In genomic region chr18:50044402-50044801, GRCh38 we compare ENCODE assay signal across 23 cellular contexts.
DNase-seq lines count a peak whose midpoint lies in the region; ATAC-seq, FAIRE-seq and TF ChIP-seq lines count a peak whose summit lies in the region.
"Had no signal": no experiment of that assay in that cellular context is flagged by ENCODE, and none has a peak within 500 bp of the region (broad histone marks: within the 10 kb centered on the region; RNA-seq: fewer than 3 reads in every experiment).

No MANE protein-coding gene starts in this region.

- peak in 2 of 3 experiments; percentile 11 to 31; a peak in 2 of 4 replicates for TF ChIP-seq CTCF in H1 (IDR thresholded peaks at IDR 0.05; ENCODE audit: control extremely low read depth in 1 of 3, insufficient read depth in 1 of 3, low read depth in 1 of 3, low read length in 3 of 3)
- peak; percentile 25 for TF ChIP-seq CTCF in neural progenitor cell (IDR thresholded peaks at IDR 0.05)
- TF ChIP-seq CTCF in CD14-positive monocyte (IDR thresholded peaks at IDR 0.05), result no peak

- H3K4ac ChIP-seq in H1 (replicated peaks; ENCODE audit: insufficient read length, low read depth, low read length), result no peak overlapping the region

- CTCF ChIA-PET in H1 (lab: Charles Lee; ENCODE audit: partially characterized antibody), result interaction anchor here (0.7 to 2.6 kb wide), 17 partner anchors 10 to 1002 kb away, joined by 3 to 8 read pairs (median 4); no protein-coding TSS in a partner anchor

- H2AFZ ChIP-seq in H1 (ENCODE audit: low read length), result no peak overlapping the region
- peak overlapping the region; percentile 15 for H2AFZ ChIP-seq in neural progenitor cell (replicated peaks)

- H3K4me1 ChIP-seq in H1 (replicated peaks in 1 of 4; ENCODE audit: control insufficient read depth in 3 of 4, insufficient read depth in 4 of 4, low read length in 3 of 4) (no peaks in the 10 kb centered on the region; a peak in 1 of 7 replicates), neural progenitor cell (peaks cover 10% of the 10 kb centered on the region)
- H3K4me1 ChIP-seq: colonic mucosa had no signal

- H3K4me3 ChIP-seq in H1 (ENCODE audit: extremely low read depth in 1 of 4, insufficient read depth in 2 of 4, low read depth in 3 of 4, low read length in 4 of 4) (no peak overlapping the region), neural progenitor cell (no peak overlapping the region)
- H3K4me3 ChIP-seq: colonic mucosa had no signal

- H3K27ac ChIP-seq in H1 (ENCODE audit: low read depth, low read length) (no peak overlapping the region), neural progenitor cell (no peak overlapping the region)
- H3K27ac ChIP-seq: C4-2B, colonic mucosa, epithelial cell of prostate had no signal

- H3K36me3 Mint-ChIP-seq in neural progenitor cell, result no peaks in the 10 kb centered on the region
- H3K36me3 Mint-ChIP-seq in CD14-positive monocyte, result no peaks in the 10 kb centered on the region
- H3K36me3 Mint-ChIP-seq: activated CD8-positive, alpha-beta memory T cell treated with anti-CD3 and anti-CD28 coated beads, Interleukin-2, amount 10 ng/mL, durations not matched to agents 7 days and 5 days had no signal

- POLR2A ChIA-PET in H1 (lab: Charles Lee; ENCODE audit: partially characterized antibody), result interaction anchor here (1.6 kb wide), 1 partner anchor 12 kb away, joined by 3 read pairs; no protein-coding TSS in a partner anchor

- no peak overlapping the region for H2AK5ac ChIP-seq in H1 (ENCODE audit: low read depth, low read length)

- H3K9me3 Mint-ChIP-seq in neural progenitor cell (no peaks in the 10 kb centered on the region), CD14-positive monocyte (peaks cover 0 to 2% (median 0%) of the 10 kb centered on the region in 7 donors)
- H3K9me3 Mint-ChIP-seq: nephron progenitor cell; stimulated activated naive CD8-positive, alpha-beta T cell treated with anti-CD3 and anti-CD28 coated beads, Interleukin-15, amount 100 ng/mL, for 72 hours; T-helper 1 cell treated with Interleukin-12 subunit alpha and Interleukin-12 subunit beta and Interleukin-4 antibody, amounts not matched to agents 30 μg/mL and 1 μg/mL, for 36 hours had no signal

- no peak overlapping the region for H2BK120ac ChIP-seq in H1 (replicated peaks; ENCODE audit: low read depth, low read length)

- H2BK12ac ChIP-seq in H1 (ENCODE audit: low read depth, low read length), result no peak overlapping the region

- H4K20me1 ChIP-seq in H1 (replicated peaks in 1 of 2; ENCODE audit: control insufficient read depth in 1 of 2, insufficient read depth in 2 of 2, low read length in 2 of 2) (no peaks in the 10 kb centered on the region), neural progenitor cell (ENCODE audit: low read depth) (no peaks in the 10 kb centered on the region)

- peaks cover 8% of the 10 kb centered on the region for H3F3A ChIP-seq in neural progenitor cell (ENCODE audit: low read depth)

- no peaks in the 10 kb centered on the region; the same call in 1 of the 2 replicates for H3K79me1 ChIP-seq in H1 (ENCODE audit: low read depth, low read length)

- H2BK20ac ChIP-seq in H1 (ENCODE audit: low read length), result no peak overlapping the region

- H3K9me3 ChIP-seq in H1 (ENCODE audit: insufficient read depth in 2 of 2, low read depth in 1 of 2, low read length in 1 of 2) (no peaks in the 10 kb centered on the region), neural progenitor cell (ENCODE audit: low read depth) (no peaks in the 10 kb centered on the region)
- H3K9me3 ChIP-seq: colonic mucosa had no signal

- H3K27ac Mint-ChIP-seq in neural progenitor cell, result no peak overlapping the region
- H3K27ac Mint-ChIP-seq in CD14-positive monocyte, result no peak overlapping the region
- H3K27ac Mint-ChIP-seq: activated CD8-positive, alpha-beta memory T cell treated with anti-CD3 and anti-CD28 coated beads, Interleukin-2, amount 10 ng/mL, durations not matched to agents 7 days and 5 days; nephron progenitor cell; stimulated activated naive CD8-positive, alpha-beta T cell treated with anti-CD3 and anti-CD28 coated beads, Interleukin-15, amount 100 ng/mL, for 72 hours; T-helper 1 cell treated with Interleukin-12 subunit alpha and Interleukin-12 subunit beta and Interleukin-4 antibody, amounts not matched to agents 30 μg/mL and 1 μg/mL, for 36 hours had no signal

- no peak for TF ChIP-seq POLR2A in H1 (IDR thresholded peaks at IDR 0.05; ENCODE audit: control extremely low read depth in 1 of 2, low read depth in 2 of 2, low read length in 2 of 2)

- TF ChIP-seq RAD21 in H1 (IDR thresholded peaks at IDR 0.05 in 1 of 2, conservative IDR thresholded peaks at IDR 0.05 in 1 of 2; ENCODE audit: low read depth in 2 of 2, low read length in 2 of 2), result peak in 1 of 2 experiments; percentile 23; a peak in 1 of 4 replicates

- no peak for FAIRE-seq in H1 (lab: Jason Lieb, UNC)
- FAIRE-seq: GM12891 had no signal

- WGBS in H1 (ENCODE audit: extremely low coverage in 1 of 2, insufficient coverage in 1 of 2, insufficient read length in 1 of 2, insufficient replicate concordance in 2 of 2, low coverage in 1 of 2, low lambda C conversion rate in 2 of 2, missing lambda C conversion rate in 1 of 2), 2 experiments, result 57% methylated on average over 3 of the region's 3 CpGs; no CpG with 5 or more reads in 1 of the 2 experiments

- H3K27me3 ChIP-seq in H1 (replicated peaks in 1 of 4; ENCODE audit: control insufficient read depth in 3 of 4, extremely low read depth in 1 of 4, insufficient read depth in 3 of 4, low read length in 3 of 4) (no peaks in the 10 kb centered on the region), neural progenitor cell (no peaks in the 10 kb centered on the region)
- H3K27me3 ChIP-seq: colonic mucosa had no signal

- H2BK15ac ChIP-seq in H1 (ENCODE audit: low read length), result no peak overlapping the region

- no peak overlapping the region for H4K5ac ChIP-seq in H1 (ENCODE audit: insufficient read length, low read depth, low read length)

- no peak overlapping the region for H3K18ac ChIP-seq in H1 (ENCODE audit: extremely low read depth, low read length)

- H3K79me2 ChIP-seq in H1 (ENCODE audit: control insufficient read depth in 1 of 2, insufficient read depth in 2 of 2, low read length in 2 of 2) (no peaks in the 10 kb centered on the region), neural progenitor cell (ENCODE audit: low read depth) (no peaks in the 10 kb centered on the region)

- no peak overlapping the region for H3K23ac ChIP-seq in H1 (ENCODE audit: insufficient read length)

- H3K36me3 ChIP-seq in H1 (ENCODE audit: control insufficient read depth in 2 of 4, insufficient read depth in 4 of 4, low read length in 3 of 4) (no peaks in the 10 kb centered on the region), neural progenitor cell (no peaks in the 10 kb centered on the region)
- H3K36me3 ChIP-seq: colonic mucosa had no signal

- H3K14ac ChIP-seq in H1 (ENCODE audit: insufficient read length), result no peak overlapping the region

- no peak for ATAC-seq in GM21723 (IDR thresholded peaks at IDR 0.05; ENCODE audit: unreplicated experiment)
- ATAC-seq: activated CD8-positive, alpha-beta memory T cell treated with anti-CD3 and anti-CD28 coated beads, Interleukin-2, amount 10 ng/mL, durations not matched to agents 7 days and 5 days; right cardiac atrium; Right ventricle myocardium inferior; stimulated activated naive CD8-positive, alpha-beta T cell treated with anti-CD3 and anti-CD28 coated beads, Interleukin-15, amount 100 ng/mL, for 72 hours had no signal

- DNase-seq in NCI-H2171 treated with DMSO at 0.1 percent for 48 hours (lab: John Stamatoyannopoulos, UW) (peak; percentile 40), NCI-H2171 (lab: John Stamatoyannopoulos, UW) (no peak), NAMALWA (ENCODE audit: low spot score) (peak; percentile 35), H1 (ENCODE audit: low read depth in 1 of 2, low spot score in 2 of 2) (no peak), neural progenitor cell (ENCODE audit: low spot score) (peak; percentile 16), CD14-positive monocyte (ENCODE audit: low spot score) (no peak), retina (no peak)
- DNase-seq: activated CD4-positive, CD25-positive, alpha-beta regulatory T cell treated with anti-CD3 and anti-CD28 coated beads, Interleukin-2, amount 50 U/mL, for 72 hours; activated CD8-positive, alpha-beta memory T cell treated with anti-CD3 and anti-CD28 coated beads, Interleukin-2, amount 10 ng/mL, durations not matched to agents 7 days and 5 days; activated gamma-delta T cell treated with Interleukin-2 at 50 U/mL for 16 hours; anterior cingulate cortex; colonic mucosa; NCI-H146; NCI-H774; nephron progenitor cell; right cardiac atrium; stimulated activated naive CD8-positive, alpha-beta T cell treated with anti-CD3 and anti-CD28 coated beads, Interleukin-15, amount 100 ng/mL, for 72 hours had no signal

- H3K27me3 Mint-ChIP-seq in neural progenitor cell (ENCODE audit: insufficient read depth, low read depth) (no peaks in the 10 kb centered on the region), CD14-positive monocyte (ENCODE audit: low read depth in 3 of 3) (peaks cover 0 to 17% (median 2%) of the 10 kb centered on the region in 3 donors)

- no peak overlapping the region for H2BK5ac ChIP-seq in H1 (ENCODE audit: low read depth, low read length)

- no peak overlapping the region for H4K91ac ChIP-seq in H1 (replicated peaks; ENCODE audit: insufficient read length, low read length)

- no peak overlapping the region for H3K4me3 Mint-ChIP-seq in neural progenitor cell
- H3K4me3 Mint-ChIP-seq in CD14-positive monocyte, result no peak overlapping the region
- H3K4me3 Mint-ChIP-seq: activated CD8-positive, alpha-beta memory T cell treated with anti-CD3 and anti-CD28 coated beads, Interleukin-2, amount 10 ng/mL, durations not matched to agents 7 days and 5 days; nephron progenitor cell; stimulated activated naive CD8-positive, alpha-beta T cell treated with anti-CD3 and anti-CD28 coated beads, Interleukin-15, amount 100 ng/mL, for 72 hours; T-helper 1 cell treated with Interleukin-12 subunit alpha and Interleukin-12 subunit beta and Interleukin-4 antibody, amounts not matched to agents 30 μg/mL and 1 μg/mL, for 36 hours had no signal

- H3K4me2 ChIP-seq in H1 (ENCODE audit: insufficient read depth in 1 of 2, low read depth in 2 of 2, low read length in 2 of 2), result no peak overlapping the region
- H3K4me2 ChIP-seq in neural progenitor cell, result no peak overlapping the region

- H3K9ac ChIP-seq in H1 (replicated peaks in 1 of 4; ENCODE audit: extremely low read depth in 1 of 4, low read depth in 3 of 4, low read length in 3 of 4) (no peak overlapping the region; a peak in 1 of 7 replicates), neural progenitor cell (no peak overlapping the region)

- no peak overlapping the region for H4K8ac ChIP-seq in H1 (ENCODE audit: extremely low read depth, insufficient read depth, low read length)

- no peaks in the 10 kb centered on the region for H3K23me2 ChIP-seq in H1 (ENCODE audit: low read depth, low read length)

- H3K4me1 Mint-ChIP-seq in neural progenitor cell, result peaks cover 5% of the 10 kb centered on the region
- H3K4me1 Mint-ChIP-seq in CD14-positive monocyte, result no peaks in the 10 kb centered on the region
- H3K4me1 Mint-ChIP-seq: activated CD8-positive, alpha-beta memory T cell treated with anti-CD3 and anti-CD28 coated beads, Interleukin-2, amount 10 ng/mL, durations not matched to agents 7 days and 5 days; nephron progenitor cell; stimulated activated naive CD8-positive, alpha-beta T cell treated with anti-CD3 and anti-CD28 coated beads, Interleukin-15, amount 100 ng/mL, for 72 hours had no signal

- intact Hi-C loops in CD14-positive monocyte (cut with micrococcal nuclease), result no loop called here

- H3K56ac ChIP-seq in H1 (replicated peaks; ENCODE audit: insufficient read length, low read depth, low read length), result no peak overlapping the region

- TF ChIP-seq EP300 in H1 (IDR thresholded peaks at IDR 0.05; ENCODE audit: borderline replicate concordance in 1 of 2, low read depth in 2 of 2, low read length in 2 of 2), result no peak

Comparison
In these comparisons a context has a peak if more than half of its experiments do, and no peak if none do; other contexts are left out.
1. DNase-seq: peak in NCI-H2171 treated with DMSO at 0.1 percent for 48 hours (single experiment), NAMALWA (single experiment) and neural progenitor cell (single experiment); none in NCI-H2171 (single experiment), H1 (0 of 2), CD14-positive monocyte (single experiment) and retina (single experiment).